Comparison of ENCODE assay signal across 8 cellular contexts in genomic region chr3:14925729-14926591, GRCh38. TPM values are rescaled to one million over a fixed set of nuclear protein-coding genes. Genes with fewer than 3 reads are reported as not detected.
DNase-seq lines count a peak whose midpoint lies in the region; ATAC-seq and TF ChIP-seq lines count a peak whose summit lies in the region.

No MANE protein-coding gene starts in this region.

- H3K4me1 Mint-ChIP-seq in CD8-positive, alpha-beta T cell (ENCODE audit: low read depth), result no peaks in the 10 kb centered on the region

- no peaks in the 10 kb centered on the region for H3K27me3 ChIP-seq in CD8-positive, alpha-beta T cell (ENCODE audit: insufficient read depth, low read length)

- peak in 1 of 7 experiments; percentile 33 for DNase-seq in CD8-positive, alpha-beta T cell
- DNase-seq in NCI-H446 (lab: John Stamatoyannopoulos, UW), result peak; percentile 26 to 48
- DNase-seq in astrocyte of the hippocampus (ENCODE audit: low read depth, low spot score), result peak; percentile 82
- DNase-seq in iPS-NIHi7 (ENCODE audit: extremely low spot score), result peak; percentile 74
- DNase-seq in superior temporal gyrus (ENCODE audit: extremely low spot score), result peak; percentile 86
- DNase-seq in posterior vena cava (ENCODE audit: low spot score), result no peak

- H3K9me3 ChIP-seq in CD8-positive, alpha-beta T cell (ENCODE audit: low read length), result no peaks in the 10 kb centered on the region

- no peak overlapping the region for H3K27ac ChIP-seq in CD8-positive, alpha-beta T cell (ENCODE audit: low read depth, low read length)

- H3K36me3 ChIP-seq in CD8-positive, alpha-beta T cell (ENCODE audit: insufficient read depth, low read length), result no peaks in the 10 kb centered on the region

- H3K4me1 ChIP-seq in CD8-positive, alpha-beta T cell (ENCODE audit: insufficient read depth, low read length), result peaks cover 2% of the 10 kb centered on the region

- no peaks in the 10 kb centered on the region for H3K36me3 Mint-ChIP-seq in CD8-positive, alpha-beta T cell

- H3K4me3 Mint-ChIP-seq in CD8-positive, alpha-beta T cell, result no peak overlapping the region

- POLR2A ChIA-PET in CD8-positive, alpha-beta T cell (lab: Charles Lee), result interaction anchor here (0.6 to 1.2 kb wide), 2 partner anchors 111 to 275 kb away, joined by 3 to 4 read pairs; partner anchors contain the start of gene CCDC174

- ATAC-seq in CD8-positive, alpha-beta T cell, result no peak
- ATAC-seq in GM19438 (IDR thresholded peaks at IDR 0.05; ENCODE audit: low read depth, unreplicated experiment) (peak; percentile 62), GM21529 (IDR thresholded peaks at IDR 0.05; ENCODE audit: unreplicated experiment) (no peak)

- intact Hi-C loops in CD8-positive, alpha-beta T cell (cut with DNase I, micrococcal nuclease), result loop anchor here in 1 of 2 experiments (2.0 kb wide), 1 partner anchor 21 kb away; the partner anchor contains the start of gene NR2C2
- intact Hi-C loops in posterior vena cava (cut with DNase I), result no loop called here

- no peaks in the 10 kb centered on the region for H3K27me3 Mint-ChIP-seq in CD8-positive, alpha-beta T cell (ENCODE audit: low read depth)

- CTCF ChIA-PET in CD8-positive, alpha-beta T cell (lab: Charles Lee), result interaction anchor here (0.6 to 2.8 kb wide), 18 partner anchors 13 to 417 kb away, joined by 3 to 8 read pairs (median 4); no protein-coding TSS in a partner anchor

- H3K4me3 ChIP-seq in CD8-positive, alpha-beta T cell (ENCODE audit: low read depth, low read length), result no peak overlapping the region

- H3K9me3 Mint-ChIP-seq in CD8-positive, alpha-beta T cell, result no peaks in the 10 kb centered on the region

- H3K27ac Mint-ChIP-seq in CD8-positive, alpha-beta T cell, result no peak overlapping the region

- peak; percentile 63 for TF ChIP-seq CTCF in CD8-positive, alpha-beta T cell (IDR thresholded peaks at IDR 0.05)

RNA-seq across cellular contexts. Expression of gene NR2C2, which starts 21.4 kb away (rescaled TPM):
- total RNA-seq in CD8-positive, alpha-beta T cell, result 10 to 100 TPM; 29.9 to 36.8 TPM
- 10 to 100 TPM; 37.8 to 43.5 TPM for total RNA-seq in posterior vena cava
